ENCODE assay signal across 12 cellular contexts in genomic region chr10:63711361-63711760, GRCh38.
DNase-seq lines count a peak whose midpoint lies in the region; ATAC-seq and TF ChIP-seq lines count a peak whose summit lies in the region.
"Had no signal": no experiment of that assay in that cellular context is flagged by ENCODE, and none has a peak within 500 bp of the region (broad histone marks: within the 10 kb centered on the region; RNA-seq: fewer than 3 reads in every experiment).

No MANE protein-coding gene starts in this region.

- no peaks in the 10 kb centered on the region for H3K27me3 Mint-ChIP-seq in activated naive CD8-positive, alpha-beta T cell
- no peaks in the 10 kb centered on the region for H3K27me3 Mint-ChIP-seq in activated naive CD8-positive, alpha-beta T cell treated with anti-CD3 and anti-CD28 coated beads for 36 hours

- no peaks in the 10 kb centered on the region for H3K36me3 Mint-ChIP-seq in activated naive CD8-positive, alpha-beta T cell
- H3K36me3 Mint-ChIP-seq in activated naive CD8-positive, alpha-beta T cell treated with anti-CD3 and anti-CD28 coated beads for 36 hours: peaks cover 2% of the 10 kb centered on the region
- H3K36me3 Mint-ChIP-seq: type B pancreatic cell had no signal

- H3K4me3 Mint-ChIP-seq in activated naive CD8-positive, alpha-beta T cell: no peak overlapping the region
- H3K4me3 Mint-ChIP-seq in activated naive CD8-positive, alpha-beta T cell treated with anti-CD3 and anti-CD28 coated beads for 36 hours: no peak overlapping the region
- H3K4me3 Mint-ChIP-seq: type B pancreatic cell had no signal

- intact Hi-C loops in mucosa of descending colon (cut with DNase I, micrococcal nuclease): loop anchor here (5.0 kb wide), 2 partner anchors 84 to 189 kb away; partner anchors contain the start of gene REEP3 (in 1 of the 2)

- no peaks in the 10 kb centered on the region for H3K36me3 ChIP-seq in mucosa of descending colon (ENCODE audit: low read depth)

- H3K9me3 Mint-ChIP-seq in activated naive CD8-positive, alpha-beta T cell (ENCODE audit: low read depth): no peaks in the 10 kb centered on the region
- peaks cover 3% of the 10 kb centered on the region for H3K9me3 Mint-ChIP-seq in activated naive CD8-positive, alpha-beta T cell treated with anti-CD3 and anti-CD28 coated beads for 36 hours
- H3K9me3 Mint-ChIP-seq: type B pancreatic cell had no signal

- peak overlapping the region; percentile 35 for H3K27ac Mint-ChIP-seq in activated naive CD8-positive, alpha-beta T cell
- H3K27ac Mint-ChIP-seq in activated naive CD8-positive, alpha-beta T cell treated with anti-CD3 and anti-CD28 coated beads for 36 hours: no peak overlapping the region

- H3K9me3 ChIP-seq in mucosa of descending colon: no peaks in the 10 kb centered on the region

- ATAC-seq in mucosa of descending colon: peak; percentile 4
- ATAC-seq in GM18511 (IDR thresholded peaks at IDR 0.05; ENCODE audit: unreplicated experiment): no peak
- ATAC-seq in GM19467 (IDR thresholded peaks at IDR 0.05; ENCODE audit: unreplicated experiment): no peak

- peaks cover 20% of the 10 kb centered on the region for H3K4me1 Mint-ChIP-seq in activated naive CD8-positive, alpha-beta T cell (ENCODE audit: low read depth)
- peaks cover 38% of the 10 kb centered on the region for H3K4me1 Mint-ChIP-seq in activated naive CD8-positive, alpha-beta T cell treated with anti-CD3 and anti-CD28 coated beads for 36 hours

- no peak for DNase-seq in activated naive CD8-positive, alpha-beta T cell treated with anti-CD3 and anti-CD28 coated beads for 36 hours
- DNase-seq in epithelial cell of esophagus (ENCODE audit: low read depth) (peak; percentile 48), mucosa of descending colon (no peak), superior temporal gyrus (ENCODE audit: extremely low spot score) (no peak)
- DNase-seq in activated effector memory CD4-positive, alpha-beta T cell treated with anti-CD3 and anti-CD28 coated beads, Interleukin-2, amount 50 U/mL, for 16 hours: no peak
- DNase-seq: cortex of kidney, NCI-H1417, SIG-M5 had no signal

- peaks cover 31% of the 10 kb centered on the region for H3K4me1 ChIP-seq in mucosa of descending colon (ENCODE audit: low read depth)

- TF ChIP-seq CTCF in epithelial cell of esophagus (IDR thresholded peaks at IDR 0.05; ENCODE audit: insufficient read depth, low read depth, low read length, missing control alignments) (no peak), mucosa of descending colon (IDR thresholded peaks at IDR 0.05) (no peak)

- H3K4me3 ChIP-seq in epithelial cell of esophagus (ENCODE audit: low read length) (no peak overlapping the region), mucosa of descending colon (no peak overlapping the region)
